2 cellular contexts compared by ENCODE assay signal in the genomic region with DNA sequence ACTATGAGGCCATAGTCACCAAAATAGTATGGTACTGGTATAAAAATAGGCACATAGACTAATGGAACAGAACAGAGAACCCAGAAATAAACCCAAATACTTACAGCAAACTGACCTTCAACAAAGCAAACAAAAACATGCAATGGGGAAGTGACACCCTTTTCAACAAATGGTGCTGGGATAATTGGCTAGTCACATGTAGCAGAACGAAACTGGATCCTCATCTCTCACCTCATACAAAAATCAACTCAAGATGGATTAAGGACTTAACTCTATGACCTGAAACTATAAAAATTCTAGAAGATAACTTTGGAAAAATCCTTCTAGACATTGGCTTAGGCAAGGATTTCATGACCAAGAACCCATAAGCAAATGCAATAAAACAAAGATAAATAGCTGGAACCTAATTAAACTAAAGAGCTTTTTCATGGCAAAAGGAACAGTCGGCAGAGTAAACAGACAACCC.
TF ChIP-seq lines count a peak whose summit lies in the region.

No MANE protein-coding gene starts in this region.

TF ChIP-seq in GM12891, 5 proteins besides CTCF, POLR2A, EP300 and RAD21:
- TF ChIP-seq SPI1 (IDR thresholded peaks at IDR 0.05; ENCODE audit: low read depth, low read length) = peak; percentile 79

TF ChIP-seq in GM12878, 131 proteins besides CTCF, POLR2A, EP300 and RAD21:
- TF ChIP-seq ATF7 (IDR thresholded peaks at IDR 0.05; ENCODE audit: low read depth) = peak; percentile 52; the same call in 1 of the 2 replicates
- peak; percentile 28; the same call in 1 of the 2 replicates for TF ChIP-seq NFIC (IDR thresholded peaks at IDR 0.05; ENCODE audit: low read depth, low read length)
- TF ChIP-seq, protein P1, sequence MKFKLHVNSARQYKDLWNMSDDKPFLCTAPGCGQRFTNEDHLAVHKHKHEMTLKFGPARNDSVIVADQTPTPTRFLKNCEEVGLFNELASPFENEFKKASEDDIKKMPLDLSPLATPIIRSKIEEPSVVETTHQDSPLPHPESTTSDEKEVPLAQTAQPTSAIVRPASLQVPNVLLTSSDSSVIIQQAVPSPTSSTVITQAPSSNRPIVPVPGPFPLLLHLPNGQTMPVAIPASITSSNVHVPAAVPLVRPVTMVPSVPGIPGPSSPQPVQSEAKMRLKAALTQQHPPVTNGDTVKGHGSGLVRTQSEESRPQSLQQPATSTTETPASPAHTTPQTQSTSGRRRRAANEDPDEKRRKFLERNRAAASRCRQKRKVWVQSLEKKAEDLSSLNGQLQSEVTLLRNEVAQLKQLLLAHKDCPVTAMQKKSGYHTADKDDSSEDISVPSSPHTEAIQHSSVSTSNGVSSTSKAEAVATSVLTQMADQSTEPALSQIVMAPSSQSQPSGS (IDR thresholded peaks at IDR 0.05; ENCODE audit: low read length) = 0 out of 2 replicates have a peak, but pooled peaks have one; percentile 18
- peak; percentile 50; a peak in 2 of 4 replicates for TF ChIP-seq IKZF2 (IDR thresholded peaks at IDR 0.05)
- peak in 1 of 2 experiments; percentile 17; a peak in 1 of 4 replicates for TF ChIP-seq BHLHE40 (IDR thresholded peaks at IDR 0.05; ENCODE audit: borderline replicate concordance in 1 of 2, low read depth in 2 of 2, low read length in 1 of 2)
- TF ChIP-seq MTA2 (IDR thresholded peaks at IDR 0.05; ENCODE audit: low read depth) = peak; percentile 73
- TF ChIP-seq RAD51 (IDR thresholded peaks at IDR 0.05) = 0 out of 2 replicates have a peak, but pooled peaks have one; percentile 42
- peak; percentile 79 for TF ChIP-seq MEF2A (IDR thresholded peaks at IDR 0.05; ENCODE audit: insufficient read depth, low read depth, low read length)
- peak; percentile 89 for TF ChIP-seq MEF2B (IDR thresholded peaks at IDR 0.05; ENCODE audit: partially characterized antibody, poor library complexity, severe bottlenecking)
- TF ChIP-seq SPI1 (IDR thresholded peaks at IDR 0.05; ENCODE audit: borderline replicate concordance, insufficient read depth, low read depth, low read length) = peak; percentile 58; the same call in 1 of the 2 replicates
